In genomic region chr11:103637250-103637649, GRCh38 we compare ENCODE assay signal across 24 cellular contexts.
DNase-seq lines count a peak whose midpoint lies in the region; ATAC-seq and TF ChIP-seq lines count a peak whose summit lies in the region.
"Had no signal": no experiment of that assay in that cellular context is flagged by ENCODE, and none has a peak within 500 bp of the region (broad histone marks: within the 10 kb centered on the region; RNA-seq: fewer than 3 reads in every experiment).

No MANE protein-coding gene starts in this region.

- CTCF ChIA-PET in PC-3 (lab: Charles Lee) = no interaction called here

- H3K9me3 Mint-ChIP-seq in activated T-helper 1 cell treated with anti-CD3 and anti-CD28 coated beads, Interleukin-12 subunit alpha, Interleukin-12 subunit beta, Interleukin-2, Interleukin-4 antibody, amounts not matched to agents 30 ng/mL and 10 ng/mL and 1 ng/mL, durations not matched to agents 14 hours and 24 hours and 36 hours = no peaks in the 10 kb centered on the region
- H3K9me3 Mint-ChIP-seq: activated T-helper 2 cell treated with anti-CD3 and anti-CD28 coated beads, Interferon-gamma antibody, Interleukin-2, Interleukin-4, amounts not matched to agents 10 μg/mL and 5 μg/mL and 100 μg/mL, durations not matched to agents 14 hours and 24 hours and 36 hours; effector memory CD8-positive, alpha-beta T cell; stimulated activated naive CD8-positive, alpha-beta T cell treated with anti-CD3 and anti-CD28 coated beads, Interleukin-15, Interleukin-2, amounts not matched to agents 100 ng/mL and 50 ng/mL, for 24 hours had no signal

- POLR2A ChIA-PET in PC-3 (lab: Charles Lee; ENCODE audit: unreplicated experiment) = no interaction called here

- 56 to 65% methylated on average over 3 of the region's 3 CpGs for WGBS in GM23248 (ENCODE audit: low coverage in 1 of 2, low lambda C conversion rate in 2 of 2, missing lambda C conversion rate in 2 of 2), 2 experiments

- no peak overlapping the region for H3K4me3 Mint-ChIP-seq in activated T-helper 1 cell treated with anti-CD3 and anti-CD28 coated beads, Interleukin-12 subunit alpha, Interleukin-12 subunit beta, Interleukin-2, Interleukin-4 antibody, amounts not matched to agents 30 ng/mL and 10 ng/mL and 1 ng/mL, durations not matched to agents 14 hours and 24 hours and 36 hours
- H3K4me3 Mint-ChIP-seq: activated naive CD8-positive, alpha-beta T cell; B cell; effector memory CD8-positive, alpha-beta T cell; stimulated activated naive CD8-positive, alpha-beta T cell treated with anti-CD3 and anti-CD28 coated beads, Interleukin-15, Interleukin-2, amounts not matched to agents 100 ng/mL and 50 ng/mL, for 24 hours had no signal

- no peaks in the 10 kb centered on the region for H3K9me2 ChIP-seq in GM23248 (ENCODE audit: insufficient read depth)
- no peaks in the 10 kb centered on the region for H3K9me2 ChIP-seq in PC-3 (replicated peaks; ENCODE audit: low read length)

- H2AFZ ChIP-seq in GM23248 (no peak overlapping the region), PC-3 (ENCODE audit: low read length) (no peak overlapping the region)

- H3K4me1 ChIP-seq in GM23248 (ENCODE audit: insufficient read depth) = peaks cover 31% of the 10 kb centered on the region
- no peaks in the 10 kb centered on the region for H3K4me1 ChIP-seq in PC-3 (ENCODE audit: insufficient read depth, low read length)
- H3K4me1 ChIP-seq: body of pancreas, tibial artery had no signal

- H3K9ac ChIP-seq in GM23248 = no peak overlapping the region
- no peak overlapping the region for H3K9ac ChIP-seq in PC-3 (ENCODE audit: low read length)

- H3K36me3 ChIP-seq in GM23248 (ENCODE audit: low read depth) = no peaks in the 10 kb centered on the region
- H3K36me3 ChIP-seq in PC-3 (ENCODE audit: low read depth, low read length) = no peaks in the 10 kb centered on the region
- H3K36me3 ChIP-seq: tibial artery had no signal

- in situ Hi-C loops in GM23248 (cut with MboI) = no loop called here

- H3F3A ChIP-seq in GM23248 (ENCODE audit: insufficient read depth) (peaks cover 22% of the 10 kb centered on the region), PC-3 (ENCODE audit: low read length, unreplicated experiment) (no peaks in the 10 kb centered on the region)

- H4K20me1 ChIP-seq in GM23248 (ENCODE audit: insufficient read depth) (no peaks in the 10 kb centered on the region), PC-3 (ENCODE audit: low read length) (no peaks in the 10 kb centered on the region)

- H3K4me3 ChIP-seq in GM23248 = no peak overlapping the region
- no peak overlapping the region for H3K4me3 ChIP-seq in PC-3 (ENCODE audit: low read length)
- H3K4me3 ChIP-seq in cardiac fibroblast (replicated peaks in 1 of 2; ENCODE audit: low read depth in 2 of 2, low read length in 2 of 2) = no peak overlapping the region
- H3K4me3 ChIP-seq: body of pancreas, tibial artery had no signal

- no peaks in the 10 kb centered on the region for H3K9me3 ChIP-seq in GM23248 (ENCODE audit: low read depth)
- H3K9me3 ChIP-seq in PC-3 (ENCODE audit: low read length) = no peaks in the 10 kb centered on the region
- H3K9me3 ChIP-seq: body of pancreas, tibial artery had no signal

- H3K27me3 ChIP-seq in GM23248 (replicated peaks; ENCODE audit: insufficient read depth) (no peaks in the 10 kb centered on the region), PC-3 (ENCODE audit: low read length) (no peaks in the 10 kb centered on the region)
- H3K27me3 ChIP-seq: body of pancreas, tibial artery had no signal

- ATAC-seq in PC-3 (no peak), HG02588 (IDR thresholded peaks at IDR 0.05; ENCODE audit: unreplicated experiment) (no peak)
- ATAC-seq: body of pancreas; effector memory CD8-positive, alpha-beta T cell; left colon had no signal

- TF ChIP-seq CTCF in PC-3 (conservative IDR thresholded peaks at IDR 0.05; ENCODE audit: low read depth, low read length) (0 out of 2 replicates have a peak, but pooled peaks have one; percentile 32), cardiac fibroblast (IDR thresholded peaks at IDR 0.05; ENCODE audit: low read depth, low read length) (peak; percentile 13)

- DNase-seq in GM23248 (peak; percentile 72), PC-3 (peak; percentile 29), cardiac fibroblast (ENCODE audit: low read depth in 2 of 2) (peak in 1 of 2 donors; percentile 76), renal cortical epithelial cell (ENCODE audit: low read depth) (peak; percentile 56), NCI-H2196 treated with DMSO at 0.1 percent for 48 hours (lab: John Stamatoyannopoulos, UW; ENCODE audit: unreplicated experiment) (no peak), NCI-H226 (no peak)
- DNase-seq in activated T-helper 1 cell treated with anti-CD3 and anti-CD28 coated beads, Interleukin-12 subunit alpha, Interleukin-12 subunit beta, Interleukin-2, Interleukin-4 antibody, amounts not matched to agents 30 ng/mL and 10 ng/mL and 1 ng/mL, durations not matched to agents 14 hours and 24 hours and 36 hours (ENCODE audit: low spot score) = no peak
- DNase-seq: activated CD4-positive, alpha-beta T cell treated with anti-CD3 and anti-CD28 coated beads for 4 hours; body of pancreas; effector memory CD8-positive, alpha-beta T cell; KG1; left colon; mesendoderm; NCI-H187; NCI-H345; occipital lobe; SHP77; stimulated activated CD4-positive, alpha-beta T cell treated with anti-CD3 and anti-CD28 coated beads, Interleukin-12 subunit alpha, Interleukin-12 subunit beta, amount 100 ng/mL, for 4 hours; tibial artery had no signal

- H3K27me3 Mint-ChIP-seq in activated T-helper 1 cell treated with anti-CD3 and anti-CD28 coated beads, Interleukin-12 subunit alpha, Interleukin-12 subunit beta, Interleukin-2, Interleukin-4 antibody, amounts not matched to agents 30 ng/mL and 10 ng/mL and 1 ng/mL, durations not matched to agents 14 hours and 24 hours and 36 hours (ENCODE audit: insufficient read depth) = no peaks in the 10 kb centered on the region
- H3K27me3 Mint-ChIP-seq: activated naive CD8-positive, alpha-beta T cell; B cell had no signal

- H3K79me2 ChIP-seq in GM23248 (ENCODE audit: insufficient read depth) = no peaks in the 10 kb centered on the region
- no peaks in the 10 kb centered on the region for H3K79me2 ChIP-seq in PC-3 (ENCODE audit: low read length)

- BruUV-seq in PC-3 (replicated peaks; lab: Mats Ljungman, UMichigan) = no TSS peak

- H3K27ac ChIP-seq in GM23248 (peak overlapping the region; percentile 4; the same call in 1 of the 2 replicates), PC-3 (ENCODE audit: low read length) (no peak overlapping the region)
- H3K27ac ChIP-seq: body of pancreas, tibial artery had no signal

- intact Hi-C loops in PC-3 (cut with micrococcal nuclease) = no loop called here
- intact Hi-C loops in activated T-helper 1 cell treated with anti-CD3 and anti-CD28 coated beads, Interleukin-12 subunit alpha, Interleukin-12 subunit beta, Interleukin-2, Interleukin-4 antibody, amounts not matched to agents 30 ng/mL and 10 ng/mL and 1 ng/mL, durations not matched to agents 14 hours and 24 hours and 36 hours (cut with micrococcal nuclease) = no loop called here

- H3K36me3 Mint-ChIP-seq in activated T-helper 1 cell treated with anti-CD3 and anti-CD28 coated beads, Interleukin-12 subunit alpha, Interleukin-12 subunit beta, Interleukin-2, Interleukin-4 antibody, amounts not matched to agents 30 ng/mL and 10 ng/mL and 1 ng/mL, durations not matched to agents 14 hours and 24 hours and 36 hours (ENCODE audit: low read depth) = no peaks in the 10 kb centered on the region
- H3K36me3 Mint-ChIP-seq: activated naive CD8-positive, alpha-beta T cell had no signal

- H3K27ac Mint-ChIP-seq in activated T-helper 1 cell treated with anti-CD3 and anti-CD28 coated beads, Interleukin-12 subunit alpha, Interleukin-12 subunit beta, Interleukin-2, Interleukin-4 antibody, amounts not matched to agents 30 ng/mL and 10 ng/mL and 1 ng/mL, durations not matched to agents 14 hours and 24 hours and 36 hours = no peak overlapping the region
- H3K27ac Mint-ChIP-seq: activated naive CD8-positive, alpha-beta T cell; activated T-helper 2 cell treated with anti-CD3 and anti-CD28 coated beads, Interferon-gamma antibody, Interleukin-2, Interleukin-4, amounts not matched to agents 10 μg/mL and 5 μg/mL and 100 μg/mL, durations not matched to agents 14 hours and 24 hours and 36 hours; B cell; effector memory CD8-positive, alpha-beta T cell; stimulated activated naive CD8-positive, alpha-beta T cell treated with anti-CD3 and anti-CD28 coated beads, Interleukin-15, Interleukin-2, amounts not matched to agents 100 ng/mL and 50 ng/mL, for 24 hours had no signal

- no peaks in the 10 kb centered on the region for H3K4me1 Mint-ChIP-seq in activated T-helper 1 cell treated with anti-CD3 and anti-CD28 coated beads, Interleukin-12 subunit alpha, Interleukin-12 subunit beta, Interleukin-2, Interleukin-4 antibody, amounts not matched to agents 30 ng/mL and 10 ng/mL and 1 ng/mL, durations not matched to agents 14 hours and 24 hours and 36 hours (ENCODE audit: low read depth)
- H3K4me1 Mint-ChIP-seq: B cell had no signal

- no peak overlapping the region for H3K4me2 ChIP-seq in GM23248 (ENCODE audit: unreplicated experiment)
- no peak overlapping the region for H3K4me2 ChIP-seq in PC-3 (ENCODE audit: low read length)

Comparison
In these comparisons a context has a peak if more than half of its experiments do, and no peak if none do; other contexts are left out.
1. DNase-seq: peak in GM23248 (single experiment), PC-3 (single experiment) and renal cortical epithelial cell (single experiment); none in activated T-helper 1 cell treated with anti-CD3 and anti-CD28 coated beads, Interleukin-12 subunit alpha, Interleukin-12 subunit beta, Interleukin-2, Interleukin-4 antibody, amounts not matched to agents 30 ng/mL and 10 ng/mL and 1 ng/mL, durations not matched to agents 14 hours and 24 hours and 36 hours (single experiment), NCI-H2196 treated with DMSO at 0.1 percent for 48 hours (single experiment) and NCI-H226 (single experiment).